Comparison of ENCODE assay signal across 1 cellular context in the genomic region with DNA sequence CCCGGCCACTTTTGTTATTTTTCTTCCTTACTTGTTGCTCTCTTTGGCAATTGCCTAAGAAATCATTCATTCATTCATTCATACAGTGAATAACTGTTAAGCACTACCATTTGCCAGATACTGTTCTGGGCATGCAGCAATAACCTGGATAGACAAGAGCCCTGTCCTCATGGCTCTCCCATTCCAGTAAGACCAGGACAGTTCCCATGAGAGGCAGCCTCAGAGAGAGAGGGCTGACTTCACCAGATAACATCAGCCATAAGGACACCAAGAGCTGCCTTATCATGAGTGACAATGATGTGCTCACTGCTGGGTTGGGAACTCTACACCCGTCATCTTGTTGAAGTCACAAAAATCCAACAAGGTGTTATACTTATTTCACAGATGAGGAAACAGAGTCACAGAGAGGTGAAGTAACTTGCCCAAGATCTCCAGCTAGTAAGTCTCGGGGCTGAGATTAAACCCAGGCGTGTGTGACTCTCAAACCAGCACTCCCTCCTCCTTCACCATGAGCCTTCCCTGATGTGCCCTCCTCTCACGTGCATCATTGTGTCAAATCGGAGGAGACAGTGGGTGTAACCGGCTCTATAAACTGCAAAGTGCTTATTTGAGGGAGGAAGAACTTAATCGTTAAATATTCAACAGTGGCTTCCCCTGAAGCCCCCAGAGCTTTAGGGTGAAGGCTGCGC.
TF ChIP-seq lines count a peak whose summit lies in the region.

No MANE protein-coding gene starts in this region.

TF ChIP-seq in IMR-90, 13 proteins besides CTCF, POLR2A, EP300 and RAD21 (continued from another document):
- TF ChIP-seq, protein P1, sequence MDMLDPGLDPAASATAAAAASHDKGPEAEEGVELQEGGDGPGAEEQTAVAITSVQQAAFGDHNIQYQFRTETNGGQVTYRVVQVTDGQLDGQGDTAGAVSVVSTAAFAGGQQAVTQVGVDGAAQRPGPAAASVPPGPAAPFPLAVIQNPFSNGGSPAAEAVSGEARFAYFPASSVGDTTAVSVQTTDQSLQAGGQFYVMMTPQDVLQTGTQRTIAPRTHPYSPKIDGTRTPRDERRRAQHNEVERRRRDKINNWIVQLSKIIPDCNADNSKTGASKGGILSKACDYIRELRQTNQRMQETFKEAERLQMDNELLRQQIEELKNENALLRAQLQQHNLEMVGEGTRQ (IDR thresholded peaks at IDR 0.05; ENCODE audit: low read depth, low read length) = no peak
- TF ChIP-seq NFE2L2 (IDR thresholded peaks at IDR 0.05; ENCODE audit: low read depth, low read length) (no peak), SMC3 (IDR thresholded peaks at IDR 0.05; ENCODE audit: low read depth, low read length) (no peak), BHLHE40 (IDR thresholded peaks at IDR 0.05; ENCODE audit: low read depth, low read length) (no peak), RCOR1 (IDR thresholded peaks at IDR 0.05; ENCODE audit: insufficient replicate concordance, low read length) (no peak), MAZ (IDR thresholded peaks at IDR 0.05; ENCODE audit: borderline replicate concordance, low read depth, low read length) (no peak), MAFK (IDR thresholded peaks at IDR 0.05; ENCODE audit: low read depth, low read length) (no peak), CHD1 (IDR thresholded peaks at IDR 0.05; ENCODE audit: low read depth, low read length) (no peak), FOS (IDR thresholded peaks at IDR 0.05; ENCODE audit: low read depth, low read length) (no peak), RFX5 (IDR thresholded peaks at IDR 0.05; ENCODE audit: low read depth, low read length) (no peak), MXI1 (IDR thresholded peaks at IDR 0.05; ENCODE audit: borderline replicate concordance, low read depth, low read length) (no peak)
- TF ChIP-seq, protein P2, sequence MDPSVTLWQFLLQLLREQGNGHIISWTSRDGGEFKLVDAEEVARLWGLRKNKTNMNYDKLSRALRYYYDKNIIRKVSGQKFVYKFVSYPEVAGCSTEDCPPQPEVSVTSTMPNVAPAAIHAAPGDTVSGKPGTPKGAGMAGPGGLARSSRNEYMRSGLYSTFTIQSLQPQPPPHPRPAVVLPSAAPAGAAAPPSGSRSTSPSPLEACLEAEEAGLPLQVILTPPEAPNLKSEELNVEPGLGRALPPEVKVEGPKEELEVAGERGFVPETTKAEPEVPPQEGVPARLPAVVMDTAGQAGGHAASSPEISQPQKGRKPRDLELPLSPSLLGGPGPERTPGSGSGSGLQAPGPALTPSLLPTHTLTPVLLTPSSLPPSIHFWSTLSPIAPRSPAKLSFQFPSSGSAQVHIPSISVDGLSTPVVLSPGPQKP (IDR thresholded peaks at IDR 0.05; ENCODE audit: borderline replicate concordance, low read depth, low read length) = no peak
